Comparison of ENCODE assay signal across 13 cellular contexts in the genomic region with DNA sequence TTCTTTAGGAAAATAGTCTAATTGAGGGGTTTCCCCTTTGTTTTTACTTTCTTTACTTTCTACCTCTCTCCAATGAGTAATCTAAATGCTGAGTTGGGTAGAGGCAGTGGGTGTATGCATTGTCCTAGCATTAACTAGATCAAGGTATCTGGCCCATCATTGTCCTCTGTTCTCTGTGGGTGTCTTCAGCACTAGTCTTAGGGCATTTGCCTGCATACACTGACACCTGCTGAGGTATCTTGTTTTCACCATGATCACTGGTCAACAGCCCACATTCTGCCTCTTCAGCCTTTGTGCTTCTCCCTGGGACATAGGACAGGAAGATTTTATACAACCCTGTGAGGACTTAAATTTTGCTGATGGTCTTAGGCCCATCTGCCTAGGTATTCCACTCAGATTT.
A peak's percentile ranks its signal among the peaks of the same experiment; 100 is the strongest.
DNase-seq lines count a peak whose midpoint lies in the region; ATAC-seq lines count a peak whose summit lies in the region.
"Had no signal": no experiment of that assay in that cellular context is flagged by ENCODE, and none has a peak within 500 bp of the region (broad histone marks: within the 10 kb centered on the region; RNA-seq: fewer than 3 reads in every experiment).

No MANE protein-coding gene starts in this region.

- no peak overlapping the region for H3K18ac ChIP-seq in trophoblast cell (ENCODE audit: low read length)

- ATAC-seq in HG03025 (IDR thresholded peaks at IDR 0.05; ENCODE audit: low FRiP score, unreplicated experiment) (peak; percentile 10), T-cell (replicated peaks in 1 of 4) (no peak)

- POLR2A ChIA-PET in T-cell (lab: Charles Lee), result no interaction called here

- H3K4ac ChIP-seq in trophoblast cell (ENCODE audit: low read depth, low read length), result no peak overlapping the region

- H2BK5ac ChIP-seq in trophoblast cell (ENCODE audit: low read depth, low read length, poor library complexity), result no peak overlapping the region

- no peak overlapping the region for H2BK12ac ChIP-seq in trophoblast cell (ENCODE audit: low read length)

- peak; percentile 60 for DNase-seq in OCI-M1 (lab: John Stamatoyannopoulos, UW)
- peak; percentile 2 for DNase-seq in iPS DF 19.7 (ENCODE audit: low read depth, low spot score)
- DNase-seq in trophoblast cell, result no peak
- no peak for DNase-seq in stimulated activated CD4-positive, alpha-beta T cell treated with anti-CD3 and anti-CD28 coated beads, Interleukin-2, amount 100 ng/mL, for 48 hours
- DNase-seq in T-cell, result no peak
- no peak for DNase-seq in activated CD4-positive, alpha-beta T cell treated with anti-CD3 and anti-CD28 coated beads, Interleukin-2, amount 50 U/mL, for 48 hours
- DNase-seq: BE2C; CD4-positive, alpha-beta memory T cell; DMS79 treated with DMSO at 0.1 percent for 48 hours; EL; H9 had no signal

- no peaks in the 10 kb centered on the region for H3K9me3 ChIP-seq in trophoblast cell (ENCODE audit: insufficient read depth, low read depth, low read length)
- H3K9me3 ChIP-seq: BE2C had no signal

- H4K8ac ChIP-seq in trophoblast cell (ENCODE audit: low read depth, low read length), result no peak overlapping the region

- no peak overlapping the region for H3K4me2 ChIP-seq in trophoblast cell (ENCODE audit: low read length)

- H2AK5ac ChIP-seq in trophoblast cell (ENCODE audit: low read length), result no peak overlapping the region

- no peak overlapping the region for H3K4me3 Mint-ChIP-seq in T-cell
- H3K4me3 Mint-ChIP-seq: CD4-positive, alpha-beta memory T cell; H9 had no signal

- H3K14ac ChIP-seq in trophoblast cell (ENCODE audit: low read length), result no peak overlapping the region

- no peak overlapping the region for H3K9ac ChIP-seq in trophoblast cell (ENCODE audit: low read length)

- H3K4me3 ChIP-seq in trophoblast cell (ENCODE audit: low read depth, low read length), result no peak overlapping the region

- H3K27ac Mint-ChIP-seq in T-cell, result no peak overlapping the region
- H3K27ac Mint-ChIP-seq: CD4-positive, alpha-beta memory T cell; H9 had no signal

- H3K79me2 ChIP-seq in trophoblast cell (ENCODE audit: control insufficient read depth, insufficient read depth, low read length, poor library complexity), result no peaks in the 10 kb centered on the region

- H3K4me1 ChIP-seq in trophoblast cell (ENCODE audit: control insufficient read depth in 1 of 2, insufficient read depth in 2 of 2, low read length in 2 of 2), result no peaks in the 10 kb centered on the region
- H3K4me1 ChIP-seq: BE2C had no signal

- no peaks in the 10 kb centered on the region for H3K36me3 Mint-ChIP-seq in T-cell
- H3K36me3 Mint-ChIP-seq: CD4-positive, alpha-beta memory T cell had no signal

- H2AFZ ChIP-seq in trophoblast cell (ENCODE audit: insufficient read depth, low read length, poor library complexity), result no peak overlapping the region

- no peaks in the 10 kb centered on the region for H3K27me3 ChIP-seq in trophoblast cell (ENCODE audit: insufficient read depth, low read length)
- H3K27me3 ChIP-seq: BE2C had no signal

- no peak overlapping the region for H3K27ac ChIP-seq in trophoblast cell (ENCODE audit: low read depth, low read length)
- H3K27ac ChIP-seq: C4-2B had no signal

- no peaks in the 10 kb centered on the region for H3K36me3 ChIP-seq in trophoblast cell (ENCODE audit: control insufficient read depth in 1 of 2, insufficient read depth in 2 of 2, low read length in 2 of 2)
- H3K36me3 ChIP-seq: BE2C had no signal

- no peaks in the 10 kb centered on the region for H3K4me1 Mint-ChIP-seq in T-cell
- H3K4me1 Mint-ChIP-seq: CD4-positive, alpha-beta memory T cell had no signal

- no peaks in the 10 kb centered on the region for H3K27me3 Mint-ChIP-seq in T-cell
- H3K27me3 Mint-ChIP-seq: CD4-positive, alpha-beta memory T cell had no signal

- peak overlapping the region; percentile 74 for H3K23ac ChIP-seq in trophoblast cell (ENCODE audit: low read length)

- no peak overlapping the region for H2BK120ac ChIP-seq in trophoblast cell (ENCODE audit: insufficient read depth, low read length, poor library complexity)

- H4K12ac ChIP-seq in trophoblast cell (ENCODE audit: low read depth, low read length), result no peak overlapping the region

- CTCF ChIA-PET in T-cell (lab: Charles Lee), result interaction anchor here in 1 of 2 donors (0.7 kb wide), 1 partner anchor 233 kb away, joined by 3 read pairs; no protein-coding TSS in a partner anchor

- no peak overlapping the region for H4K91ac ChIP-seq in trophoblast cell (ENCODE audit: low read depth, low read length)

- H3K9me3 Mint-ChIP-seq in T-cell, result peaks cover 0 to 5% (median 0%) of the 10 kb centered on the region in 3 donors
- H3K9me3 Mint-ChIP-seq: H9 had no signal

- H3K79me1 ChIP-seq in trophoblast cell (ENCODE audit: low read length), result no peaks in the 10 kb centered on the region

Comparison
In these comparisons a context has a peak if more than half of its experiments do, and no peak if none do; other contexts are left out.
1. DNase-seq: peak in OCI-M1 (single experiment) and iPS DF 19.7 (single experiment); none in trophoblast cell (0 of 2), stimulated activated CD4-positive, alpha-beta T cell treated with anti-CD3 and anti-CD28 coated beads, Interleukin-2, amount 100 ng/mL, for 48 hours (0 of 2), T-cell (0 of 34) and activated CD4-positive, alpha-beta T cell treated with anti-CD3 and anti-CD28 coated beads, Interleukin-2, amount 50 U/mL, for 48 hours (0 of 2).